1 cellular context compared by ENCODE assay signal in genomic region chr6:31752739-31753319, GRCh38.
TF ChIP-seq lines count a peak whose summit lies in the region.

No MANE protein-coding gene starts in this region.

TF ChIP-seq in K562, 482 proteins besides CTCF, POLR2A, EP300 and RAD21:
- 0 out of 2 replicates have a peak, but pooled peaks have one; percentile 46 for TF ChIP-seq CBFB (CRISPR knock-in tag; IDR thresholded peaks at IDR 0.05)
- TF ChIP-seq FOSL1 (tag; conservative IDR thresholded peaks at IDR 0.05): peak; percentile 52; the same call in 1 of the 2 replicates
- TF ChIP-seq CLOCK (CRISPR knock-in tag; IDR thresholded peaks at IDR 0.05; ENCODE audit: borderline replicate concordance): no peak
- no peak for TF ChIP-seq MYNN (IDR thresholded peaks at IDR 0.05)
- no peak for TF ChIP-seq MYNN (CRISPR knock-in tag; IDR thresholded peaks at IDR 0.05)
- no peak for TF ChIP-seq JUN (IDR thresholded peaks at IDR 0.05; ENCODE audit: borderline replicate concordance, low read depth, low read length)
- 0 out of 2 replicates have a peak, but pooled peaks have one; percentile 52 for TF ChIP-seq JUN (CRISPR knock-in tag; IDR thresholded peaks at IDR 0.05; ENCODE audit: borderline replicate concordance)
- no peak for TF ChIP-seq MIER1 (IDR thresholded peaks at IDR 0.05; ENCODE audit: low read depth)
- no peak for TF ChIP-seq TCF7 (IDR thresholded peaks at IDR 0.05; ENCODE audit: borderline replicate concordance)
- no peak for TF ChIP-seq SMAD3 (CRISPR knock-in tag; conservative IDR thresholded peaks at IDR 0.05)
- TF ChIP-seq BRF1 (IDR thresholded peaks at IDR 0.05; ENCODE audit: borderline replicate concordance, extremely low read depth, insufficient read length): no peak
- TF ChIP-seq CEBPZ (IDR thresholded peaks at IDR 0.05; ENCODE audit: borderline replicate concordance, low read depth, low read length): no peak
- TF ChIP-seq ZSCAN32 (CRISPR knock-in tag; IDR thresholded peaks at IDR 0.05): no peak
- no peak for TF ChIP-seq FOXA3 (CRISPR knock-in tag; conservative IDR thresholded peaks at IDR 0.05 in 1 of 2, IDR thresholded peaks at IDR 0.05 in 1 of 2)
- TF ChIP-seq ZBTB5 (IDR thresholded peaks at IDR 0.05): no peak
- no peak for TF ChIP-seq ZNF551 (CRISPR knock-in tag; IDR thresholded peaks at IDR 0.05)
- TF ChIP-seq BRCA1 (IDR thresholded peaks at IDR 0.05): no peak
- TF ChIP-seq BRCA1 (CRISPR knock-in tag; IDR thresholded peaks at IDR 0.05): no peak
- TF ChIP-seq RBFOX2 (IDR thresholded peaks at IDR 0.05; ENCODE audit: low read depth, low read length): 0 out of 2 replicates have a peak, but pooled peaks have one; percentile 4
- no peak for TF ChIP-seq ZNF740 (CRISPR knock-in tag; IDR thresholded peaks at IDR 0.05)
- TF ChIP-seq ZNF740 (tag; IDR thresholded peaks at IDR 0.05): no peak
- TF ChIP-seq CBFA2T3 (IDR thresholded peaks at IDR 0.05): no peak
- no peak for TF ChIP-seq SP1 (CRISPR knock-in tag; IDR thresholded peaks at IDR 0.05)
- TF ChIP-seq MTA3 (IDR thresholded peaks at IDR 0.05; ENCODE audit: borderline replicate concordance): 0 out of 2 replicates have a peak, but pooled peaks have one; percentile 21
- TF ChIP-seq NR1H2 (CRISPR knock-in tag; IDR thresholded peaks at IDR 0.05): 0 out of 2 replicates have a peak, but pooled peaks have one; percentile 35
- TF ChIP-seq ZNF224 (CRISPR knock-in tag; IDR thresholded peaks at IDR 0.05): no peak
- TF ChIP-seq HNRNPUL1 (IDR thresholded peaks at IDR 0.05; ENCODE audit: low read length): no peak
- no peak for TF ChIP-seq RCOR1 (IDR thresholded peaks at IDR 0.05; ENCODE audit: borderline replicate concordance in 1 of 2, low read depth in 2 of 2, low read length in 2 of 2)
- TF ChIP-seq POLR2G (IDR thresholded peaks at IDR 0.05; ENCODE audit: low read depth, low read length): peak; percentile 7; the same call in 1 of the 2 replicates
- TF ChIP-seq ZNF140 (CRISPR knock-in tag; IDR thresholded peaks at IDR 0.05): no peak
- TF ChIP-seq ZBTB9 (CRISPR knock-in tag; IDR thresholded peaks at IDR 0.05): no peak
- TF ChIP-seq ZFP1 (CRISPR knock-in tag; IDR thresholded peaks at IDR 0.05): no peak
- TF ChIP-seq TFAP4 (CRISPR knock-in tag; IDR thresholded peaks at IDR 0.05; ENCODE audit: borderline replicate concordance): no peak
